In the genomic region with DNA sequence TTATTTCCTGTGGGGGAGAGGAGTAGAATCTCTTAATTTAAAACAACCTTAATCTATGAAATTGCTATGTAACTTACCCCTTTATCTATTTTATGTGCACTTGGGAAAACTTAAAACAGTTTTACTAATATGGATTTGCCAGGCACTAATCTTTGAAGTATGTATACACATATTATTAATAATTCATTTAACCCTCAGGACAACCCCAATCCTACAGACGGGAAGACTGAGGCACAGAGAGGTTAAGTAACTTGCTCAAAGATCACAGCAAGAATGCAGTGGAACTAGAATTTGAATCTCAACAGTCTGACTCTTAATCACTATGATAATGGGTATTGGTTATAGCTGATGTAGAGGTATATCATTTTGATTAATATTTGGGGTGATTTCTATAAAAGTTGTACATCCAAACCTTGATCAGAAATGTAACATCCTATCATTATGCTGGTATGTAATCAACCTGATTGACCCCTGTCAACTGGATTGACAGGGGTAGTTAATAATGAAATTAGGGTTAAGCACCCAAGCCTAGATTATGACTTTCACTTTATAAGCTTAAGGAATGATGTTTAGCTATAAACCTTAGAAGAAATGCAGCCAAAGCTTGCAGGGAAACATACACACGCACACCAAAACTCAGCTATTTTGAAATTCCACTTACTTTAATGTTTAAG, we compare ENCODE assay signal across 1 cellular context.
TF ChIP-seq lines count a peak whose summit lies in the region.

No MANE protein-coding gene starts in this region.

TF ChIP-seq in H1, 55 proteins besides CTCF, POLR2A, EP300 and RAD21:
- TF ChIP-seq RFX5 (IDR thresholded peaks at IDR 0.05; ENCODE audit: borderline replicate concordance, low read depth, low read length) (no peak), SP2 (IDR thresholded peaks at IDR 0.05; ENCODE audit: low read length) (no peak), PHF8 (conservative IDR thresholded peaks at IDR 0.05; ENCODE audit: low read depth, low read length) (no peak), CHD2 (IDR thresholded peaks at IDR 0.05; ENCODE audit: low read length) (no peak)
- TF ChIP-seq, protein P1, sequence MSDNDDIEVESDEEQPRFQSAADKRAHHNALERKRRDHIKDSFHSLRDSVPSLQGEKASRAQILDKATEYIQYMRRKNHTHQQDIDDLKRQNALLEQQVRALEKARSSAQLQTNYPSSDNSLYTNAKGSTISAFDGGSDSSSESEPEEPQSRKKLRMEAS (IDR thresholded peaks at IDR 0.05): no peak
TF ChIP-seq in H1: peak in this region for 0.
